Comparison of ENCODE assay signal across 1 cellular context in genomic region chr4:73127839-73128448, GRCh38.
TF ChIP-seq lines count a peak whose summit lies in the region.

No MANE protein-coding gene starts in this region.

TF ChIP-seq in H1, 55 proteins besides CTCF, POLR2A, EP300 and RAD21 (continued from another document):
- TF ChIP-seq GTF2F1 (IDR thresholded peaks at IDR 0.05; ENCODE audit: borderline replicate concordance, low read depth, low read length) (no peak), JUND (IDR thresholded peaks at IDR 0.05; ENCODE audit: low read length) (no peak), SP1 (IDR thresholded peaks at IDR 0.05; ENCODE audit: low read depth, low read length) (no peak), ASH2L (IDR thresholded peaks at IDR 0.05; ENCODE audit: low read length) (no peak), CHD1 (IDR thresholded peaks at IDR 0.05; ENCODE audit: low read depth, low read length) (no peak), BRCA1 (IDR thresholded peaks at IDR 0.05; ENCODE audit: low read depth, low read length) (no peak), EGR1 (IDR thresholded peaks at IDR 0.05; ENCODE audit: borderline replicate concordance, low read depth, low read length) (no peak), FOSL1 (IDR thresholded peaks at IDR 0.05; ENCODE audit: insufficient read depth, low read depth, low read length) (no peak), CREB1 (IDR thresholded peaks at IDR 0.05) (no peak), RNF2 (IDR thresholded peaks at IDR 0.05; ENCODE audit: borderline replicate concordance, low read depth, low read length, missing control alignments, poor library complexity, severe bottlenecking) (no peak)
TF ChIP-seq in H1: peak in this region for 0.
